In the genomic region with DNA sequence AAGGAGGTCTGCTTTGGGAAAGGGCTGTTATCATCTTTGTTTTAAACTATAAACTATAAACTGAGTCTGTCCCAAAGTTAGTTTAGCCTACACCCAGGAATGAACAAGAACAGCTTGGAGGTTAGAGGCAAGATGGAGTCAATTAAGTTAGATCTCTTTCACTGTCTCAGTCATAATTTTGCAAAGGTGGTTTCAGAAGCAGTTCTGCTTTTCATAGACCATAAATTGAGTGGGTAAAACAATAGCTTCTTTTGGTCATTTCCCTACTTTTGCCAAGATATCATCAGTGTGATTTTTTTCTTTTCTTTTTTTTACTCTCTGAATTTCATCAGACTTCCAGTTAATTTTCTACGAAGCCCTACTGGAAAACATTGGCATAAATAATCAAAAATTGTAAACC, we compare ENCODE assay signal across 21 cellular contexts.
DNase-seq lines count a peak whose midpoint lies in the region; ATAC-seq and TF ChIP-seq lines count a peak whose summit lies in the region.
"Had no signal": no experiment of that assay in that cellular context is flagged by ENCODE, and none has a peak within 500 bp of the region (broad histone marks: within the 10 kb centered on the region; RNA-seq: fewer than 3 reads in every experiment).

No MANE protein-coding gene starts in this region.

- TF ChIP-seq POLR2A in suprapubic skin (IDR thresholded peaks at IDR 0.05), result no peak

- peaks cover 1% of the 10 kb centered on the region for H3K4me1 ChIP-seq in suprapubic skin

- 84% methylated on average over 1 of the region's 1 CpG for WGBS in suprapubic skin

- no peak for TF ChIP-seq CTCF in suprapubic skin (IDR thresholded peaks at IDR 0.05)

- TF ChIP-seq EP300 in suprapubic skin (IDR thresholded peaks at IDR 0.05), result no peak

- no peak overlapping the region for H3K27ac ChIP-seq in suprapubic skin
- H3K27ac ChIP-seq: SK-N-MC had no signal

- ATAC-seq in GM18498 (IDR thresholded peaks at IDR 0.05; ENCODE audit: unreplicated experiment), result peak; percentile 58
- ATAC-seq in GM21529 (IDR thresholded peaks at IDR 0.05; ENCODE audit: unreplicated experiment), result peak; percentile 65
- peak; percentile 63 for ATAC-seq in HG02973 (IDR thresholded peaks at IDR 0.05; ENCODE audit: unreplicated experiment)
- ATAC-seq in GM21737 (IDR thresholded peaks at IDR 0.05; ENCODE audit: unreplicated experiment), result no peak
- ATAC-seq: Panc1, Right ventricle myocardium inferior had no signal

- H3K36me3 ChIP-seq in suprapubic skin, result no peaks in the 10 kb centered on the region

- peak; percentile 11 for DNase-seq in OCI-M1 (lab: John Stamatoyannopoulos, UW)
- DNase-seq in suprapubic skin (ENCODE audit: low spot score in 2 of 2), result no peak
- DNase-seq in SW 1271 (lab: John Stamatoyannopoulos, UW), result no peak
- no peak for DNase-seq in RPMI8226
- DNase-seq: ACHN, AML-193, DMS 273 treated with DMSO at 0.1 percent for 48 hours, GF-D8, HFFc6, NCI-H1436, NCI-H2029, NCI-H2171 treated with DMSO at 0.1 percent for 48 hours, NCI-H510A, NCI-H82 had no signal

- no peak overlapping the region for H3K4me3 ChIP-seq in suprapubic skin
- H3K4me3 ChIP-seq: SK-N-MC had no signal

- H3K27me3 ChIP-seq in suprapubic skin, result no peaks in the 10 kb centered on the region

- no peaks in the 10 kb centered on the region for H3K9me3 ChIP-seq in suprapubic skin
